Comparison of ENCODE assay signal across 8 cellular contexts in genomic region chr13:75357576-75358295, GRCh38.
A peak's percentile ranks its signal among the peaks of the same experiment; 100 is the strongest.
DNase-seq lines count a peak whose midpoint lies in the region; ATAC-seq and TF ChIP-seq lines count a peak whose summit lies in the region.

No MANE protein-coding gene starts in this region.

- no peak overlapping the region for H2AFZ ChIP-seq in GM23248

- ATAC-seq in left cardiac atrium: peak; percentile 36 to 65

- H3K27ac ChIP-seq in GM23248: 0 out of 2 replicates have a peak overlapping the region, but pooled peaks have one; percentile 56

- H3K9me2 ChIP-seq in GM23248 (ENCODE audit: insufficient read depth): no peaks in the 10 kb centered on the region

- H3K9me3 ChIP-seq in GM23248 (ENCODE audit: low read depth): no peaks in the 10 kb centered on the region

- 82 to 83% methylated on average over 6 of the region's 6 CpGs for WGBS in GM23248 (ENCODE audit: low coverage in 1 of 2, low lambda C conversion rate in 2 of 2, missing lambda C conversion rate in 2 of 2), 2 experiments

- no peak overlapping the region for H3K4me2 ChIP-seq in GM23248 (ENCODE audit: unreplicated experiment)

- H3K36me3 Mint-ChIP-seq in activated naive CD4-positive, alpha-beta T cell treated with anti-CD3 and anti-CD28 coated beads, Interleukin-2, amount 10 ng/mL, durations not matched to agents 7 days and 5 days: no peaks in the 10 kb centered on the region

- no peak overlapping the region for H3K9ac ChIP-seq in GM23248

- intact Hi-C loops in left cardiac atrium (cut with DNase I): no loop called here

- in situ Hi-C loops in GM23248 (cut with MboI) (no loop called here), KBM-7 (cut with MboI; ENCODE audit: low pct_unique_long_range_greater_than_20kb, low sequenced_read_pairs) (no loop called here)

- H3K27ac Mint-ChIP-seq in activated naive CD4-positive, alpha-beta T cell treated with anti-CD3 and anti-CD28 coated beads, Interleukin-2, amount 10 ng/mL, durations not matched to agents 7 days and 5 days: no peak overlapping the region

- H3K4me1 ChIP-seq in GM23248 (ENCODE audit: insufficient read depth): peaks cover 50% of the 10 kb centered on the region

- peak; percentile 81 for TF ChIP-seq CTCF in GM12872 (IDR thresholded peaks at IDR 0.05; ENCODE audit: insufficient read depth, low read depth, low read length)

- no peaks in the 10 kb centered on the region for H3K36me3 ChIP-seq in GM23248 (ENCODE audit: low read depth)

- H3K4me3 Mint-ChIP-seq in activated naive CD4-positive, alpha-beta T cell treated with anti-CD3 and anti-CD28 coated beads, Interleukin-2, amount 10 ng/mL, durations not matched to agents 7 days and 5 days: no peak overlapping the region

- no peaks in the 10 kb centered on the region for H3K9me3 Mint-ChIP-seq in activated naive CD4-positive, alpha-beta T cell treated with anti-CD3 and anti-CD28 coated beads, Interleukin-2, amount 10 ng/mL, durations not matched to agents 7 days and 5 days

- H3K4me3 ChIP-seq in GM23248: no peak overlapping the region

- H3K79me2 ChIP-seq in GM23248 (ENCODE audit: insufficient read depth): 0 out of 2 replicates have a peak, but pooled peaks cover 3% of the 10 kb centered on the region

- DNase-seq in GM23248 (peak; percentile 78), KBM-7 (peak; percentile 77), SHP77 (lab: John Stamatoyannopoulos, UW) (peak; percentile 38 to 49), left cardiac atrium (peak; percentile 36), DMS79 treated with DMSO at 0.1 percent for 48 hours (lab: John Stamatoyannopoulos, UW) (no peak)
- peak; percentile 53 for DNase-seq in activated naive CD4-positive, alpha-beta T cell treated with anti-CD3 and anti-CD28 coated beads, Interleukin-2, amount 10 ng/mL, durations not matched to agents 7 days and 5 days
- peak; percentile 63 for DNase-seq in stimulated activated CD4-positive, alpha-beta T cell treated with anti-CD3 and anti-CD28 coated beads, Interleukin-1b, Interleukin-23, amount 100 ng/mL, for 48 hours

- H3K4me1 Mint-ChIP-seq in activated naive CD4-positive, alpha-beta T cell treated with anti-CD3 and anti-CD28 coated beads, Interleukin-2, amount 10 ng/mL, durations not matched to agents 7 days and 5 days: peaks cover 3% of the 10 kb centered on the region

- CTCF ChIA-PET in activated naive CD4-positive, alpha-beta T cell treated with anti-CD3 and anti-CD28 coated beads, Interleukin-2, amount 10 ng/mL, durations not matched to agents 7 days and 5 days (lab: Charles Lee): interaction anchor here (0.7 to 3.3 kb wide), 3 partner anchors 15 to 51 kb away, joined by 3 to 17 read pairs (median 4); no protein-coding TSS in a partner anchor

- H3K27me3 ChIP-seq in GM23248 (replicated peaks; ENCODE audit: insufficient read depth): no peaks in the 10 kb centered on the region

- no peaks in the 10 kb centered on the region for H4K20me1 ChIP-seq in GM23248 (ENCODE audit: insufficient read depth)

- H3F3A ChIP-seq in GM23248 (ENCODE audit: insufficient read depth): peaks cover 4% of the 10 kb centered on the region; the same call in 1 of the 2 replicates

- no peaks in the 10 kb centered on the region for H3K27me3 Mint-ChIP-seq in activated naive CD4-positive, alpha-beta T cell treated with anti-CD3 and anti-CD28 coated beads, Interleukin-2, amount 10 ng/mL, durations not matched to agents 7 days and 5 days
